In genomic region chr17:4849011-4849536, GRCh38 we compare ENCODE assay signal across 12 cellular contexts. TPM values are rescaled to one million over a fixed set of nuclear protein-coding genes. Genes with fewer than 3 reads are reported as not detected.
A peak's percentile ranks its signal among the peaks of the same experiment; 100 is the strongest.
DNase-seq lines count a peak whose midpoint lies in the region; ATAC-seq and TF ChIP-seq lines count a peak whose summit lies in the region.
"Had no signal": no experiment of that assay in that cellular context is flagged by ENCODE, and none has a peak within 500 bp of the region (broad histone marks: within the 10 kb centered on the region; RNA-seq: fewer than 3 reads in every experiment).

No MANE protein-coding gene starts in this region.

- H3K4me3 ChIP-seq in gastroesophageal sphincter (no peak overlapping the region), gastrocnemius medialis (no peak overlapping the region)

- TF ChIP-seq EP300 in gastroesophageal sphincter (IDR thresholded peaks at IDR 0.05), result no peak

- ATAC-seq in WTC11 (peak; percentile 69), gastroesophageal sphincter (peak; percentile 39), gastrocnemius medialis (no peak), HG03565 (IDR thresholded peaks at IDR 0.05; ENCODE audit: unreplicated experiment) (no peak), HG03457 (IDR thresholded peaks at IDR 0.05; ENCODE audit: unreplicated experiment) (no peak)

- no peak for TF ChIP-seq CTCF in GM10248 (IDR thresholded peaks at IDR 0.05; ENCODE audit: control extremely low read depth, extremely low read depth, low read depth, missing control alignments)
- no peak for TF ChIP-seq CTCF in WTC11 (IDR thresholded peaks at IDR 0.05)
- no peak for TF ChIP-seq CTCF in gastroesophageal sphincter (IDR thresholded peaks at IDR 0.05)
- no peak for TF ChIP-seq CTCF in gastrocnemius medialis (IDR thresholded peaks at IDR 0.05 in 4 of 5, conservative IDR thresholded peaks at IDR 0.05 in 1 of 5)

- H3K4me1 ChIP-seq in gastroesophageal sphincter (peaks cover 0 to 31% (median 4%) of the 10 kb centered on the region in 3 donors), gastrocnemius medialis (peaks cover 0 to 9% of the 10 kb centered on the region in 2 donors)

- peak overlapping the region; percentile 87 for H3K27ac Mint-ChIP-seq in WTC11

- peak overlapping the region in 2 of 4 donors; percentile 12 to 41 for H3K27ac ChIP-seq in gastroesophageal sphincter
- H3K27ac ChIP-seq in gastrocnemius medialis, result peak overlapping the region in 3 of 4 donors; percentile 23 to 25 (median 25)

- peaks cover 0 to 3% of the 10 kb centered on the region in 2 donors for H3K36me3 ChIP-seq in gastroesophageal sphincter
- H3K36me3 ChIP-seq in gastrocnemius medialis, result no peaks in the 10 kb centered on the region

- intact Hi-C loops in gastrocnemius medialis (cut with DNase I; ENCODE audit: low total_unique reads), result no loop called here

- H3K27me3 Mint-ChIP-seq in WTC11 (ENCODE audit: low read depth), result no peaks in the 10 kb centered on the region

- H3K9me3 ChIP-seq in gastroesophageal sphincter, result no peaks in the 10 kb centered on the region
- H3K9me3 ChIP-seq in gastrocnemius medialis, result no peaks in the 10 kb centered on the region

- H3K4me3 Mint-ChIP-seq in WTC11, result 0 out of 2 replicates have a peak overlapping the region, but pooled peaks have one; percentile 10

- no peaks in the 10 kb centered on the region for H3K27me3 ChIP-seq in gastroesophageal sphincter
- no peaks in the 10 kb centered on the region for H3K27me3 ChIP-seq in gastrocnemius medialis

- CTCF ChIA-PET in GM10248 (lab: Yijun Ruan, JAX), result interaction anchor here (1.0 to 1.6 kb wide), 3 partner anchors 9 to 282 kb away, joined by 3 to 4 read pairs (median 3); no protein-coding TSS in a partner anchor
- CTCF ChIA-PET in WTC11 (lab: Charles Lee), result interaction anchor here (1.1 to 2.9 kb wide), 3 partner anchors 9 to 132 kb away, joined by 4 to 11 read pairs (median 4); no protein-coding TSS in a partner anchor

- in situ Hi-C loops in gastrocnemius medialis (cut with MboI; ENCODE audit: low sequenced_read_pairs in 4 of 4), result no loop called here

- H3K4me1 Mint-ChIP-seq in WTC11, result peaks cover 62% of the 10 kb centered on the region

- TF ChIP-seq POLR2A in gastroesophageal sphincter (IDR thresholded peaks at IDR 0.05), result no peak
- TF ChIP-seq POLR2A in gastrocnemius medialis (IDR thresholded peaks at IDR 0.05), result no peak

- 67 to 74% methylated on average over 2 to 3 of the region's 5 CpGs for WGBS in gastroesophageal sphincter (ENCODE audit: low coverage in 1 of 2), 2 donors

- no peaks in the 10 kb centered on the region for H3K9me3 Mint-ChIP-seq in WTC11

- POLR2A ChIA-PET in GM10248 (lab: Yijun Ruan, JAX) (no interaction called here), WTC11 (lab: Charles Lee) (no interaction called here)

- DNase-seq in GM10248 (ENCODE audit: extremely low spot score) (peak; percentile 14), WTC11 (ENCODE audit: low spot score) (no peak), gastrocnemius medialis (no peak), NCI-H1092 (lab: John Stamatoyannopoulos, UW) (no peak), midbrain (lab: John Stamatoyannopoulos, UW) (no peak)
- DNase-seq: anterior cingulate cortex; hypothalamus; stimulated activated naive CD4-positive, alpha-beta T cell treated with Interleukin-2 at 50 U/mL for 16 hours; T-helper 9 cell had no signal

- no peaks in the 10 kb centered on the region for H3K36me3 Mint-ChIP-seq in WTC11

TF ChIP-seq in WTC11, 78 proteins besides CTCF, POLR2A, EP300 and RAD21 (continues in another document):
- TF ChIP-seq ZNF671 (CRISPR knock-in tag; IDR thresholded peaks at IDR 0.05) (no peak), ELF4 (CRISPR knock-in tag; IDR thresholded peaks at IDR 0.05; ENCODE audit: low read depth) (no peak), GRHL2 (CRISPR knock-in tag; IDR thresholded peaks at IDR 0.05; ENCODE audit: insufficient replicate concordance, severe bottlenecking) (no peak), ZNF532 (CRISPR knock-in tag; IDR thresholded peaks at IDR 0.05; ENCODE audit: borderline replicate concordance) (no peak), FOXK1 (CRISPR knock-in tag; IDR thresholded peaks at IDR 0.05) (no peak), ESRRA (CRISPR knock-in tag; IDR thresholded peaks at IDR 0.05; ENCODE audit: borderline replicate concordance) (no peak), ZNF121 (CRISPR knock-in tag; IDR thresholded peaks at IDR 0.05) (no peak), CREM (CRISPR knock-in tag; IDR thresholded peaks at IDR 0.05) (no peak), ZSCAN18 (CRISPR knock-in tag; IDR thresholded peaks at IDR 0.05) (no peak), NFATC4 (CRISPR knock-in tag; IDR thresholded peaks at IDR 0.05) (no peak), GTF2I (CRISPR knock-in tag; conservative IDR thresholded peaks at IDR 0.05) (no peak), ZNF423 (CRISPR knock-in tag; IDR thresholded peaks at IDR 0.05) (no peak), ZBTB21 (CRISPR knock-in tag; IDR thresholded peaks at IDR 0.05; ENCODE audit: borderline replicate concordance) (no peak), E2F5 (CRISPR knock-in tag; IDR thresholded peaks at IDR 0.05) (no peak)

RNA-seq across cellular contexts. Expression of gene MINK1, which starts 15.9 kb away (rescaled TPM):
- total RNA-seq in WTC11 (2021) (92.1 to 105 TPM (median 96.2 TPM) in 3 replicates), gastroesophageal sphincter (10 to 100 TPM; 29.3 to 48.6 (median 46.4) TPM), gastrocnemius medialis (10 to 100 TPM; 11.7 to 20.2 (median 15.3) TPM)

RNA-seq across cellular contexts. Expression of gene PLD2, which starts 42.1 kb away (rescaled TPM):
- total RNA-seq in WTC11 (2021) (51.3 to 64.9 TPM (median 52.1 TPM) in 3 replicates), gastroesophageal sphincter (10 to 100 TPM; 10.2 to 21.3 (median 15.7) TPM), gastrocnemius medialis (1 to 10 TPM; 2.8 to 5.8 (median 4.2) TPM)

RNA-seq across cellular contexts. Expression of gene C17orf107, which starts 50.3 kb away (rescaled TPM):
- total RNA-seq in WTC11 (2021), result 8.2 to 8.7 TPM (median 8.7 TPM) in 3 replicates
- total RNA-seq in gastroesophageal sphincter, result under 1 TPM; 0.30 to 0.81 (median 0.68) TPM
- total RNA-seq in gastrocnemius medialis, result under 1 TPM in 2 of 4 donors, not detected in 2; 0.10 to 0.33 TPM

RNA-seq across cellular contexts. Expression of gene PSMB6, which starts 53.1 kb away (rescaled TPM):
- total RNA-seq in WTC11 (2021), result 294 to 305 TPM (median 296 TPM) in 3 replicates
- 100 to 1,000 TPM; 184 to 242 (median 187) TPM for total RNA-seq in gastroesophageal sphincter
- 100 to 1,000 TPM; 365 to 662 (median 479) TPM for total RNA-seq in gastrocnemius medialis

Comparison
In these comparisons a context has a peak if more than half of its experiments do, and no peak if none do; other contexts are left out.
1. ATAC-seq: peak in WTC11 (single experiment) and gastroesophageal sphincter (single experiment); none in gastrocnemius medialis (0 of 2), HG03565 (single experiment) and HG03457 (single experiment).